ENCODE assay signal across 8 cellular contexts in the genomic region with DNA sequence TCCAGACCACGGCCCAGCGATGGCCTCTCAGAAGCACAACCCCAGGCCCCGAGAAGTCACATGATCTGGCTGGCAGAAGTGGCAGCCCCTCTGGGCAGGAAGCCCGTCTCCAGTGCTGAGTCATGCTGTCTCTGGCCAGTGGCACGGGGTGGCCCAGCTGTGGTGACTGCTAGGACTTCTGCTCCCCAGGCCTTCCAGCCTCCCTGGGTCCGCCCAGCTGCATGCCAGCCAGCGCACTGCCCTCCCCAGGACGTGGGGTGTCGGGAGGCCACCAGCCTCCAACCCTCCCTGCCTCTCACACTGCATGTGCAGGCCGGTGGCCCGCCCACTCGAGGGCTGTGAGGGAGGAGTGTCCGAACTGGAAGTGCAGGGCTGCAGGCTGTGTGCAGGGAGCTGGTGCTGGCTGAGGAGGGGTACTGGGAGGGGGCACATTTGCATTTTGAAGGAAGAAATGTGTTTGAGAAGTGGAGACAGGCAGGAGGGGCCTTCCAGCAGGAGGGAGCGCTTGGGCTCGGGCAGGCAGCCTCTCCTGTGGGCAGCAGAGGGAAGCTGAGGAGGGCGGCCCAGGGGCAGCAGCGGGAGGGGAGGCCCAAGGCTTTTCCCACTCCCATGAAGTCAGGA. TPM values are rescaled to one million over a fixed set of nuclear protein-coding genes. Genes with fewer than 3 reads are reported as not detected.
A peak's percentile ranks its signal among the peaks of the same experiment; 100 is the strongest.
DNase-seq lines count a peak whose midpoint lies in the region; ATAC-seq and TF ChIP-seq lines count a peak whose summit lies in the region.

No MANE protein-coding gene starts in this region.

- H3K4me1 ChIP-seq in adipocyte (ENCODE audit: control insufficient read depth, insufficient read depth, low read length) (peaks cover 37% of the 10 kb centered on the region), hepatocyte (ENCODE audit: insufficient read depth) (peaks cover 7% of the 10 kb centered on the region), skeletal muscle tissue (ENCODE audit: control insufficient read depth in 3 of 3, insufficient read depth in 3 of 3, low read length in 3 of 3) (peaks cover 12 to 21% (median 16%) of the 10 kb centered on the region in 3 donors)

- H3K9me2 ChIP-seq in hepatocyte (replicated peaks; ENCODE audit: insufficient read depth) = no peaks in the 10 kb centered on the region

- H3K9me3 ChIP-seq in adipocyte (ENCODE audit: control insufficient read depth, low read length) = no peaks in the 10 kb centered on the region
- H3K9me3 ChIP-seq in hepatocyte (ENCODE audit: low read depth) = no peaks in the 10 kb centered on the region
- no peaks in the 10 kb centered on the region for H3K9me3 ChIP-seq in skeletal muscle tissue (ENCODE audit: control insufficient read depth in 3 of 3, low read length in 3 of 3)

- H3K36me3 ChIP-seq in adipocyte (ENCODE audit: control insufficient read depth, insufficient read depth, low read length, severe bottlenecking) = no peaks in the 10 kb centered on the region
- no peaks in the 10 kb centered on the region for H3K36me3 ChIP-seq in hepatocyte (replicated peaks; ENCODE audit: insufficient read depth, low read depth)
- no peaks in the 10 kb centered on the region for H3K36me3 ChIP-seq in skeletal muscle tissue (ENCODE audit: control insufficient read depth in 3 of 3, insufficient read depth in 3 of 3, low read length in 3 of 3)

- peak; percentile 76 for DNase-seq in AG08396 (ENCODE audit: low spot score)
- peak in 69 of 76 experiments; percentile 11 to 75 (median 57) for DNase-seq in HUDEP-2 (lab: John Stamatoyannopoulos, UW; ENCODE audit: unreplicated experiment in 76 of 76)
- peak; percentile 77 for DNase-seq in adipocyte (ENCODE audit: low read depth)
- peak; percentile 46 for DNase-seq in hepatocyte (ENCODE audit: low spot score)
- DNase-seq in effector CD8-positive, alpha-beta T cell (lab: John Stamatoyannopoulos, UW) = no peak
- DNase-seq in activated T-cell treated with anti-CD3 and anti-CD28 coated beads, Interleukin-2, amount 50 U/mL, for 48 hours = no peak

- no peak overlapping the region for H2AFZ ChIP-seq in hepatocyte

- no peak for TF ChIP-seq CTCF in hepatocyte (IDR thresholded peaks at IDR 0.05; ENCODE audit: poor library complexity)

- no peak for ATAC-seq in GM21619 (IDR thresholded peaks at IDR 0.05; ENCODE audit: unreplicated experiment)

- WGBS in hepatocyte (ENCODE audit: low lambda C conversion rate, missing lambda C conversion rate) = 76% methylated on average over 16 of the region's 17 CpGs

- H3K79me2 ChIP-seq in hepatocyte = no peaks in the 10 kb centered on the region

- no peak overlapping the region for H3K4me3 ChIP-seq in adipocyte (ENCODE audit: low read length)
- H3K4me3 ChIP-seq in hepatocyte = no peak overlapping the region
- H3K4me3 ChIP-seq in skeletal muscle tissue (ENCODE audit: low read length in 3 of 3) = no peak overlapping the region

- no peak overlapping the region for H3K4me2 ChIP-seq in hepatocyte

- H4K20me1 ChIP-seq in hepatocyte (ENCODE audit: insufficient read depth, poor library complexity, severe bottlenecking) = no peaks in the 10 kb centered on the region

- H3K9ac ChIP-seq in adipocyte (ENCODE audit: low read length) (no peak overlapping the region), skeletal muscle tissue (ENCODE audit: low read depth in 1 of 3, low read length in 3 of 3) (peak overlapping the region in 1 of 3 donors; percentile 25)

- H3K27me3 ChIP-seq in adipocyte (replicated peaks; ENCODE audit: control insufficient read depth, insufficient read depth, low read length) (no peaks in the 10 kb centered on the region), hepatocyte (no peaks in the 10 kb centered on the region), skeletal muscle tissue (ENCODE audit: control insufficient read depth in 3 of 3, insufficient read depth in 3 of 3, low read length in 3 of 3) (no peaks in the 10 kb centered on the region)

- no peak overlapping the region for H3K27ac ChIP-seq in hepatocyte
- H3K27ac ChIP-seq in skeletal muscle tissue (ENCODE audit: low read depth, low read length) = peak overlapping the region; percentile 36

RNA-seq across cellular contexts. Expression of gene HPCAL1, which starts 17.0 kb away (rescaled TPM):
- 13.8 and 22.5 TPM in 2 replicates for total RNA-seq in hepatocyte
- 37.4 and 39.1 TPM in 2 replicates for polyA plus RNA-seq in hepatocyte
- total RNA-seq in skeletal muscle tissue = 15.1 TPM

Comparison
In these comparisons a context has a peak if more than half of its experiments do, and no peak if none do; other contexts are left out.
1. DNase-seq: peak in AG08396 (single experiment), HUDEP-2 (69 of 76), adipocyte (single experiment) and hepatocyte (single experiment); none in effector CD8-positive, alpha-beta T cell (single experiment) and activated T-cell treated with anti-CD3 and anti-CD28 coated beads, Interleukin-2, amount 50 U/mL, for 48 hours (0 of 2).